ENCODE assay signal across 10 cellular contexts in genomic region chr10:124700293-124701037, GRCh38. TPM values are rescaled to one million over a fixed set of nuclear protein-coding genes. Genes with fewer than 3 reads are reported as not detected.
DNase-seq lines count a peak whose midpoint lies in the region; ATAC-seq, FAIRE-seq and TF ChIP-seq lines count a peak whose summit lies in the region.
"Had no signal": no experiment of that assay in that cellular context is flagged by ENCODE, and none has a peak within 500 bp of the region (broad histone marks: within the 10 kb centered on the region; RNA-seq: fewer than 3 reads in every experiment).

No MANE protein-coding gene starts in this region.

- CTCF ChIA-PET in CD4-positive, alpha-beta T cell (lab: Charles Lee) = interaction anchor here (1.5 to 7.8 kb wide), 3 partner anchors 17 to 51 kb away, joined by 4 to 58 read pairs (median 11); no protein-coding TSS in a partner anchor

- DNase-seq in CD4-positive, alpha-beta T cell = no peak
- peak; percentile 59 for DNase-seq in NB4 (ENCODE audit: low read depth)
- no peak for DNase-seq in pancreas
- no peak for DNase-seq in NCI-H1930 (lab: John Stamatoyannopoulos, UW)
- no peak for DNase-seq in GM19240 (ENCODE audit: insufficient read length, low spot score)
- no peak for DNase-seq in NCI-H774 (lab: John Stamatoyannopoulos, UW)
- DNase-seq: NCI-H2029 had no signal

- FAIRE-seq in pancreas (lab: Jason Lieb, UNC) = no peak
- FAIRE-seq: G401.6 had no signal

- 91 to 95% methylated on average over 26 of the region's 26 CpGs for WGBS in pancreas, 2 donors

- ATAC-seq in CD4-positive, alpha-beta T cell (ENCODE audit: poor library complexity) = no peak
- no peak for ATAC-seq in pancreas
- no peak for ATAC-seq in GM21576 (IDR thresholded peaks at IDR 0.05; ENCODE audit: unreplicated experiment)

- H3K4me1 Mint-ChIP-seq in CD4-positive, alpha-beta T cell (ENCODE audit: low read depth) = peaks cover 100% of the 10 kb centered on the region
- peaks cover 94% of the 10 kb centered on the region for H3K4me1 Mint-ChIP-seq in dendritic cell treated with granulocyte-macrophage colony-stimulating factor and Interleukin-4, amounts not matched to agents 40 ng/mL and 50 ng/mL, for 4 days (ENCODE audit: low read depth)

- no peak for TF ChIP-seq CTCF in CD4-positive, alpha-beta T cell (IDR thresholded peaks at IDR 0.05)
- TF ChIP-seq CTCF in NB4 (IDR thresholded peaks at IDR 0.05; ENCODE audit: low read depth, low read length) = no peak
- TF ChIP-seq CTCF in pancreas (IDR thresholded peaks at IDR 0.05) = no peak

- peak overlapping the region; percentile 69 for H3K27ac ChIP-seq in CD4-positive, alpha-beta T cell (ENCODE audit: low read depth, low read length)
- H3K27ac ChIP-seq in pancreas = peak overlapping the region in 3 of 4 donors; percentile 45 to 66 (median 51)

- no peaks in the 10 kb centered on the region for H3K27me3 Mint-ChIP-seq in CD4-positive, alpha-beta T cell
- no peaks in the 10 kb centered on the region for H3K27me3 Mint-ChIP-seq in dendritic cell treated with granulocyte-macrophage colony-stimulating factor and Interleukin-4, amounts not matched to agents 40 ng/mL and 50 ng/mL, for 4 days

- H3K27me3 ChIP-seq in CD4-positive, alpha-beta T cell (ENCODE audit: control insufficient read depth, insufficient read depth, low read length) = no peaks in the 10 kb centered on the region
- no peaks in the 10 kb centered on the region for H3K27me3 ChIP-seq in pancreas

- H3K36me3 Mint-ChIP-seq in CD4-positive, alpha-beta T cell (ENCODE audit: low read depth) = peaks cover 60% of the 10 kb centered on the region
- peaks cover 79% of the 10 kb centered on the region for H3K36me3 Mint-ChIP-seq in dendritic cell treated with granulocyte-macrophage colony-stimulating factor and Interleukin-4, amounts not matched to agents 40 ng/mL and 50 ng/mL, for 4 days (ENCODE audit: low read depth)

- peak overlapping the region; percentile 91 for H3K27ac Mint-ChIP-seq in CD4-positive, alpha-beta T cell
- H3K27ac Mint-ChIP-seq in dendritic cell treated with granulocyte-macrophage colony-stimulating factor and Interleukin-4, amounts not matched to agents 40 ng/mL and 50 ng/mL, for 4 days = peak overlapping the region; percentile 97

- no peaks in the 10 kb centered on the region for H3K9me3 Mint-ChIP-seq in CD4-positive, alpha-beta T cell
- H3K9me3 Mint-ChIP-seq in dendritic cell treated with granulocyte-macrophage colony-stimulating factor and Interleukin-4, amounts not matched to agents 40 ng/mL and 50 ng/mL, for 4 days = no peaks in the 10 kb centered on the region

- intact Hi-C loops in CD4-positive, alpha-beta T cell (cut with DNase I, micrococcal nuclease) = no loop called here
- intact Hi-C loops in dendritic cell treated with granulocyte-macrophage colony-stimulating factor and Interleukin-4, amounts not matched to agents 40 ng/mL and 50 ng/mL, for 4 days (cut with micrococcal nuclease) = loop anchor here (2.0 to 5.0 kb wide), 2 partner anchors 14 to 42 kb away; partner anchors contain the start of gene FAM53B
- intact Hi-C loops in pancreas (cut with DNase I) = no loop called here

- POLR2A ChIA-PET in CD4-positive, alpha-beta T cell (lab: Charles Lee) = interaction anchor here (0.7 to 10.2 kb wide), 8 partner anchors 11 to 41 kb away, joined by 3 to 133 read pairs (median 8); no protein-coding TSS in a partner anchor

- peaks cover 0 to under 1% (median 0%) of the 10 kb centered on the region in 3 donors for H3K36me3 ChIP-seq in pancreas

- TF ChIP-seq POLR2A in NB4 (IDR thresholded peaks at IDR 0.05; ENCODE audit: extremely low read depth, insufficient read length) = no peak

- H3K4me3 ChIP-seq in NB4 (ENCODE audit: low read depth, low read length) (no peak overlapping the region), pancreas (no peak overlapping the region)

- H3K4me3 Mint-ChIP-seq in CD4-positive, alpha-beta T cell = peak overlapping the region; percentile 60
- H3K4me3 Mint-ChIP-seq in dendritic cell treated with granulocyte-macrophage colony-stimulating factor and Interleukin-4, amounts not matched to agents 40 ng/mL and 50 ng/mL, for 4 days = peak overlapping the region; percentile 26

- peaks cover 31 to 38% (median 34%) of the 10 kb centered on the region in 3 donors for H3K4me1 ChIP-seq in pancreas

- H3K9me3 ChIP-seq in CD4-positive, alpha-beta T cell (ENCODE audit: control insufficient read depth, low read length) = no peaks in the 10 kb centered on the region
- no peaks in the 10 kb centered on the region for H3K9me3 ChIP-seq in pancreas

RNA-seq across cellular contexts. Expression of gene FAM53B, which starts 43.7 kb away (rescaled TPM):
- 10 to 100 TPM; 32.9 to 33.6 TPM for total RNA-seq in CD4-positive, alpha-beta T cell
- total RNA-seq in pancreas = 10 to 100 TPM in 1 of 6 donors, 1 to 10 TPM in 5; 6.5 to 16.4 (median 8.5) TPM
- 1 to 10 TPM; 5.3 to 9.7 TPM for polyA plus RNA-seq in pancreas
